9 cellular contexts compared by ENCODE assay signal in genomic region chr6:41937472-41937871, GRCh38. TPM values are rescaled to one million over a fixed set of nuclear protein-coding genes. Genes with fewer than 3 reads are reported as not detected.
DNase-seq lines count a peak whose midpoint lies in the region; ATAC-seq and TF ChIP-seq lines count a peak whose summit lies in the region.
"Had no signal": no experiment of that assay in that cellular context is flagged by ENCODE, and none has a peak within 500 bp of the region (broad histone marks: within the 10 kb centered on the region; RNA-seq: fewer than 3 reads in every experiment).

No MANE protein-coding gene starts in this region.

- peaks cover 45% of the 10 kb centered on the region for H3K36me3 ChIP-seq in adipocyte (ENCODE audit: control insufficient read depth, insufficient read depth, low read length, severe bottlenecking)
- peaks cover 32 to 39% of the 10 kb centered on the region in 2 donors for H3K36me3 ChIP-seq in ascending aorta

- H3K4me1 Mint-ChIP-seq in CD14-positive monocyte (peaks cover 69% of the 10 kb centered on the region), IgD-negative memory B cell (peaks cover 40 to 51% (median 48%) of the 10 kb centered on the region in 3 donors), nephron (peaks cover 61% of the 10 kb centered on the region)

- peak overlapping the region; percentile 60 for H3K9ac ChIP-seq in adipocyte (ENCODE audit: low read length)

- TF ChIP-seq CTCF in CD14-positive monocyte (IDR thresholded peaks at IDR 0.05) (no peak), nephron (IDR thresholded peaks at IDR 0.05; ENCODE audit: unreplicated experiment in 3 of 3) (no peak), ascending aorta (IDR thresholded peaks at IDR 0.05) (no peak)

- peaks cover 41 to 70% of the 10 kb centered on the region in 2 donors for H3K36me3 Mint-ChIP-seq in CD14-positive monocyte
- H3K36me3 Mint-ChIP-seq in IgD-negative memory B cell = no peaks in the 10 kb centered on the region
- peaks cover 22% of the 10 kb centered on the region for H3K36me3 Mint-ChIP-seq in nephron (ENCODE audit: low read depth)

- H3K9me3 ChIP-seq in adipocyte (ENCODE audit: control insufficient read depth, low read length) (no peaks in the 10 kb centered on the region), ascending aorta (no peaks in the 10 kb centered on the region)

- H3K4me3 ChIP-seq in adipocyte (ENCODE audit: low read length) (no peak overlapping the region), ascending aorta (no peak overlapping the region)

- DNase-seq in CD14-positive monocyte (ENCODE audit: low spot score) = no peak
- no peak for DNase-seq in adipocyte (ENCODE audit: low read depth)
- no peak for DNase-seq in glomerular visceral epithelial cell (ENCODE audit: extremely low spot score)
- no peak for DNase-seq in NCI-H748 treated with DMSO at 0.1 percent for 48 hours (lab: John Stamatoyannopoulos, UW)
- no peak for DNase-seq in ascending aorta (ENCODE audit: low spot score in 2 of 2)
- DNase-seq in left colon = no peak
- DNase-seq: activated CD4-positive, alpha-beta T cell treated with anti-CD3 and anti-CD28 coated beads for 1 hour had no signal

- no peak for ATAC-seq in left colon

- H3K4me1 ChIP-seq in adipocyte (ENCODE audit: control insufficient read depth, insufficient read depth, low read length) = peaks cover 74% of the 10 kb centered on the region
- peaks cover 3 to 17% of the 10 kb centered on the region in 2 donors for H3K4me1 ChIP-seq in ascending aorta

- H3K27me3 ChIP-seq in adipocyte (replicated peaks; ENCODE audit: control insufficient read depth, insufficient read depth, low read length) (no peaks in the 10 kb centered on the region), ascending aorta (no peaks in the 10 kb centered on the region)

- H3K27ac Mint-ChIP-seq in CD14-positive monocyte = peak overlapping the region; percentile 90 to 99 (median 98)
- peak overlapping the region; percentile 31 to 94 (median 59) for H3K27ac Mint-ChIP-seq in IgD-negative memory B cell
- H3K27ac Mint-ChIP-seq in nephron = peak overlapping the region; percentile 91 to 100 (median 99)

- H3K4me3 Mint-ChIP-seq in CD14-positive monocyte (peak overlapping the region; percentile 95 to 97), IgD-negative memory B cell (peak overlapping the region in 3 of 4 donors; percentile 60 to 88 (median 82)), nephron (peak overlapping the region in 2 of 3 experiments; percentile 71 to 93)

- H3K27me3 Mint-ChIP-seq in CD14-positive monocyte (ENCODE audit: low read depth in 3 of 3) = peaks cover 0 to 2% (median 0%) of the 10 kb centered on the region in 3 donors
- no peaks in the 10 kb centered on the region for H3K27me3 Mint-ChIP-seq in IgD-negative memory B cell
- H3K27me3 Mint-ChIP-seq in nephron (ENCODE audit: low read depth) = no peaks in the 10 kb centered on the region

- H3K9me3 Mint-ChIP-seq in CD14-positive monocyte (no peaks in the 10 kb centered on the region), IgD-negative memory B cell (no peaks in the 10 kb centered on the region), nephron (no peaks in the 10 kb centered on the region)

- H3K27ac ChIP-seq in ascending aorta = no peak overlapping the region

- intact Hi-C loops in CD14-positive monocyte (cut with micrococcal nuclease) (loop anchor here (5.0 kb wide), 4 partner anchors 90 to 110 kb away; no protein-coding TSS in a partner anchor), ascending aorta (cut with DNase I) (no loop called here), left colon (cut with DNase I, micrococcal nuclease) (loop anchor here (5.0 to 10.0 kb wide), 2 partner anchors 105 to 107 kb away; no protein-coding TSS in a partner anchor)

RNA-seq across cellular contexts. Expression of gene CCND3, which starts 4.1 kb away (rescaled TPM):
- polyA plus RNA-seq in CD14-positive monocyte (100 to 1,000 TPM; 259 to 273 TPM), IgD-negative memory B cell (309 TPM)
- total RNA-seq in ascending aorta (130 TPM), left colon (10 to 100 TPM; 64.0 to 68.4 TPM)

RNA-seq across cellular contexts. Expression of gene BYSL, which starts 16.2 kb away (rescaled TPM):
- polyA plus RNA-seq in CD14-positive monocyte (1 to 10 TPM; 2.7 to 3.9 TPM), IgD-negative memory B cell (9.6 TPM)
- total RNA-seq in ascending aorta (1.6 TPM), left colon (10 to 100 TPM in 1 of 2 donors, 1 to 10 TPM in 1; 8.8 to 10.3 TPM)

RNA-seq across cellular contexts. Expression of gene MED20, which starts 16.5 kb away (rescaled TPM):
- 10 to 100 TPM; 13.6 to 16.2 TPM for polyA plus RNA-seq in CD14-positive monocyte
- polyA plus RNA-seq in IgD-negative memory B cell = 9.8 TPM
- 13.5 TPM for total RNA-seq in ascending aorta
- total RNA-seq in left colon = 10 to 100 TPM; 18.5 to 18.8 TPM

RNA-seq across cellular contexts. Expression of gene USP49, which starts 42.3 kb away (rescaled TPM):
- polyA plus RNA-seq in CD14-positive monocyte (under 1 TPM; 0.08 to 0.37 TPM), IgD-negative memory B cell (1.5 TPM)
- total RNA-seq in ascending aorta (8.7 TPM), left colon (1 to 10 TPM; 2.1 to 2.9 TPM)
